Comparison of ENCODE assay signal across 8 cellular contexts in the genomic region with DNA sequence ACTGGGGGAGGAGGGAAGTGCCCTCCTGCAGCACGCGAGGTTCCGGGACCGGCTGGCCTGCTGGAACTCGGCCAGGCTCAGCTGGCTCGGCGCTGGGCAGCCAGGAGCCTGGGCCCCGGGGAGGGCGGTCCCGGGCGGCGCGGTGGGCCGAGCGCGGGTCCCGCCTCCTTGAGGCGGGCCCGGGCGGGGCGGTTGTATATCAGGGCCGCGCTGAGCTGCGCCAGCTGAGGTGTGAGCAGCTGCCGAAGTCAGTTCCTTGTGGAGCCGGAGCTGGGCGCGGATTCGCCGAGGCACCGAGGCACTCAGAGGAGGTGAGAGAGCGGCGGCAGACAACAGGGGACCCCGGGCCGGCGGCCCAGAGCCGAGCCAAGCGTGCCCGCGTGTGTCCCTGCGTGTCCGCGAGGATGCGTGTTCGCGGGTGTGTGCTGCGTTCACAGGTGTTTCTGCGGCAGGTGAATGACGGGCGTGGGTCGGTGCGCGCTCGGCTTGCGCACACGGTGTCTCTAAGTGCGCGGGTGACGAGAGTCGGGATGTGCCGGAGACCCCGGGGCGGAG. TPM values are rescaled to one million over a fixed set of nuclear protein-coding genes. Genes with fewer than 3 reads are reported as not detected.
DNase-seq lines count a peak whose midpoint lies in the region; ATAC-seq and TF ChIP-seq lines count a peak whose summit lies in the region.

Gene CDKN1A, plus strand, starts transcription at position 227 of the 555 bp plus-strand sequence. CDS start 5,388 bp downstream, outside the sequence.

- peaks cover 7% of the 10 kb centered on the region for H3K36me3 Mint-ChIP-seq in CD8-positive, alpha-beta T cell
- H3K36me3 Mint-ChIP-seq in activated T-cell treated with anti-CD3 and anti-CD28 coated beads, Interleukin-2, amount 50 U/mL, for 24 hours (ENCODE audit: low read depth), result peaks cover 23% of the 10 kb centered on the region

- peak within 1 kb of the TSS; percentile 78 for H3K4me3 ChIP-seq in CD8-positive, alpha-beta T cell (ENCODE audit: low read depth, low read length)
- H3K4me3 ChIP-seq in esophagus (ENCODE audit: low read depth in 1 of 2, low read length in 2 of 2), result peak within 1 kb of the TSS; percentile 79 to 83
- H3K4me3 ChIP-seq in mucosa of stomach (ENCODE audit: low read length), result peak within 1 kb of the TSS; percentile 98

- intact Hi-C loops in CD8-positive, alpha-beta T cell (cut with DNase I, micrococcal nuclease), result loop anchor here in 1 of 2 experiments (5.0 kb wide), 1 partner anchor 1791 kb away; the partner anchor contains the start of genes ANKS1A and TAF11

- peak within 1 kb of the TSS; percentile 87 for H3K27ac Mint-ChIP-seq in CD8-positive, alpha-beta T cell
- H3K27ac Mint-ChIP-seq in activated T-cell treated with anti-CD3 and anti-CD28 coated beads, Interleukin-2, amount 50 U/mL, for 24 hours, result peak within 1 kb of the TSS; percentile 94

- POLR2A ChIA-PET in CD8-positive, alpha-beta T cell (lab: Charles Lee), result interaction anchor here (0.6 to 1.4 kb wide), 8 partner anchors 10 to 393 kb away, joined by 3 to 4 read pairs (median 3); no protein-coding TSS in a partner anchor

- no peak within 1 kb of the TSS for H3K27ac ChIP-seq in CD8-positive, alpha-beta T cell (ENCODE audit: low read depth, low read length)
- peak within 1 kb of the TSS; percentile 98 to 99 for H3K27ac ChIP-seq in esophagus (ENCODE audit: low read depth in 2 of 2, low read length in 1 of 2)

- peaks cover 25% of the 10 kb centered on the region for H3K4me1 Mint-ChIP-seq in CD8-positive, alpha-beta T cell (ENCODE audit: low read depth)
- H3K4me1 Mint-ChIP-seq in activated T-cell treated with anti-CD3 and anti-CD28 coated beads, Interleukin-2, amount 50 U/mL, for 24 hours (ENCODE audit: low read depth), result peaks cover 56% of the 10 kb centered on the region

- peak; percentile 28 to 78 (median 68) for DNase-seq in CD8-positive, alpha-beta T cell
- DNase-seq in HuH-7.5 (ENCODE audit: low spot score) (peak; percentile 60), OCI-M1 (lab: John Stamatoyannopoulos, UW) (peak; percentile 89)
- peak; percentile 83 for DNase-seq in activated T-cell treated with anti-CD3 and anti-CD28 coated beads, Interleukin-2, amount 50 U/mL, for 24 hours
- DNase-seq in stimulated activated CD8-positive, alpha-beta memory T cell treated with anti-CD3 and anti-CD28 coated beads, Interleukin-7, amount 100 ng/mL, for 24 hours (ENCODE audit: low read depth), result peak; percentile 38

- ATAC-seq in CD8-positive, alpha-beta T cell, result peak; percentile 45
- peak; percentile 56 for ATAC-seq in GM21390 (IDR thresholded peaks at IDR 0.05; ENCODE audit: unreplicated experiment)

- peak within 1 kb of the TSS; percentile 92 for H3K4me3 Mint-ChIP-seq in CD8-positive, alpha-beta T cell
- peak within 1 kb of the TSS; percentile 94 for H3K4me3 Mint-ChIP-seq in activated T-cell treated with anti-CD3 and anti-CD28 coated beads, Interleukin-2, amount 50 U/mL, for 24 hours

- H3K27me3 ChIP-seq in CD8-positive, alpha-beta T cell (ENCODE audit: insufficient read depth, low read length), result no peaks in the 10 kb centered on the region
- H3K27me3 ChIP-seq in esophagus (ENCODE audit: control insufficient read depth in 1 of 2, insufficient read depth in 2 of 2, low read length in 2 of 2) (no peaks in the 10 kb centered on the region), mucosa of stomach (ENCODE audit: control insufficient read depth, insufficient read depth, low read length) (no peaks in the 10 kb centered on the region)

- H3K27me3 Mint-ChIP-seq in CD8-positive, alpha-beta T cell (ENCODE audit: low read depth), result peaks cover 3% of the 10 kb centered on the region
- peaks cover 15% of the 10 kb centered on the region for H3K27me3 Mint-ChIP-seq in activated T-cell treated with anti-CD3 and anti-CD28 coated beads, Interleukin-2, amount 50 U/mL, for 24 hours

- no peaks in the 10 kb centered on the region for H3K9me3 Mint-ChIP-seq in CD8-positive, alpha-beta T cell
- H3K9me3 Mint-ChIP-seq in activated T-cell treated with anti-CD3 and anti-CD28 coated beads, Interleukin-2, amount 50 U/mL, for 24 hours, result no peaks in the 10 kb centered on the region

- peaks cover 25% of the 10 kb centered on the region for H3K4me1 ChIP-seq in CD8-positive, alpha-beta T cell (ENCODE audit: insufficient read depth, low read length)
- peaks cover 3 to 15% of the 10 kb centered on the region in 2 donors for H3K4me1 ChIP-seq in esophagus (ENCODE audit: control insufficient read depth in 2 of 2, insufficient read depth in 2 of 2, low read length in 1 of 2)
- peaks cover 48% of the 10 kb centered on the region for H3K4me1 ChIP-seq in mucosa of stomach (ENCODE audit: control insufficient read depth, insufficient read depth, low read length)

- 0% methylated on average over 60 to 63 of the region's 63 CpGs for WGBS in esophagus, 2 donors

- TF ChIP-seq CTCF in CD8-positive, alpha-beta T cell (IDR thresholded peaks at IDR 0.05), result no peak

- CTCF ChIA-PET in CD8-positive, alpha-beta T cell (lab: Charles Lee), result interaction anchor here (0.7 to 5.4 kb wide), 6 partner anchors 46 to 255 kb away, joined by 3 to 30 read pairs (median 4); no protein-coding TSS in a partner anchor

- no peaks in the 10 kb centered on the region for H3K36me3 ChIP-seq in CD8-positive, alpha-beta T cell (ENCODE audit: insufficient read depth, low read length)
- H3K36me3 ChIP-seq in esophagus (ENCODE audit: control insufficient read depth in 2 of 2, insufficient read depth in 2 of 2, low read length in 1 of 2), result no peaks in the 10 kb centered on the region
- H3K36me3 ChIP-seq in mucosa of stomach (ENCODE audit: control insufficient read depth, insufficient read depth, low read length), result peaks cover 3% of the 10 kb centered on the region

- peak within 1 kb of the TSS; percentile 96 for H3K9ac ChIP-seq in mucosa of stomach (ENCODE audit: low read length)

- no peaks in the 10 kb centered on the region for H3K9me3 ChIP-seq in CD8-positive, alpha-beta T cell (ENCODE audit: low read length)
- no peaks in the 10 kb centered on the region for H3K9me3 ChIP-seq in esophagus (ENCODE audit: control insufficient read depth in 2 of 2, insufficient read depth in 1 of 2, low read depth in 1 of 2, low read length in 1 of 2)
- no peaks in the 10 kb centered on the region for H3K9me3 ChIP-seq in mucosa of stomach (ENCODE audit: control insufficient read depth, low read length)

RNA-seq across cellular contexts. Expression of gene CDKN1A, which starts in this region (rescaled TPM):
- 10 to 100 TPM; 71.3 to 78.7 TPM for total RNA-seq in CD8-positive, alpha-beta T cell
- polyA plus RNA-seq in esophagus, result 100 to 1,000 TPM in 1 of 2 donors, 10 to 100 TPM in 1; 36.9 to 114 TPM

Comparison
In these comparisons a context has a peak if more than half of its experiments do, and no peak if none do; other contexts are left out.
1. DNase-seq: peak in every context shown above with its lines; median percentile 89 in OCI-M1; 83 in activated T-cell treated with anti-CD3 and anti-CD28 coated beads, Interleukin-2, amount 50 U/mL, for 24 hours; 68 in CD8-positive, alpha-beta T cell; 60 in HuH-7.5; 38 in stimulated activated CD8-positive, alpha-beta memory T cell treated with anti-CD3 and anti-CD28 coated beads, Interleukin-7, amount 100 ng/mL, for 24 hours.